17 cellular contexts compared by ENCODE assay signal in genomic region chr18:75160315-75160714, GRCh38. TPM values are rescaled to one million over a fixed set of nuclear protein-coding genes. Genes with fewer than 3 reads are reported as not detected.
DNase-seq lines count a peak whose midpoint lies in the region; ATAC-seq and TF ChIP-seq lines count a peak whose summit lies in the region.
"Had no signal": no experiment of that assay in that cellular context is flagged by ENCODE, and none has a peak within 500 bp of the region (broad histone marks: within the 10 kb centered on the region; RNA-seq: fewer than 3 reads in every experiment).

No MANE protein-coding gene starts in this region.

- no peak overlapping the region for H2BK15ac ChIP-seq in mesenchymal stem cell (ENCODE audit: low read depth, poor library complexity, severe bottlenecking)

- no peak overlapping the region for H2BK12ac ChIP-seq in mesenchymal stem cell (ENCODE audit: low read length in 2 of 2)

- no peak overlapping the region for H3K4me2 ChIP-seq in mesenchymal stem cell (ENCODE audit: low read length, poor library complexity, severe bottlenecking)
- peak overlapping the region; percentile 78 for H3K4me2 ChIP-seq in skeletal muscle satellite cell (ENCODE audit: low read length)

- H4K8ac ChIP-seq in mesenchymal stem cell (ENCODE audit: low read length), result no peak overlapping the region

- H3K4me3 ChIP-seq in ascending aorta (peak overlapping the region; percentile 21 to 33), mesenchymal stem cell (ENCODE audit: insufficient read depth in 1 of 2, low read depth in 1 of 2, low read length in 2 of 2) (peak overlapping the region in 1 of 2 experiments; percentile 79), skeletal muscle satellite cell (ENCODE audit: low read length) (peak overlapping the region; percentile 52)
- H3K4me3 ChIP-seq: adrenal gland had no signal

- no peak overlapping the region for H3K23ac ChIP-seq in mesenchymal stem cell (ENCODE audit: low read length in 2 of 2)

- no peak overlapping the region for H3K27ac ChIP-seq in ascending aorta
- no peak overlapping the region for H3K27ac ChIP-seq in mesenchymal stem cell (ENCODE audit: low read length, poor library complexity, severe bottlenecking)
- H3K27ac ChIP-seq: 22Rv1, adrenal gland, neutrophil, spleen had no signal

- intact Hi-C loops in ascending aorta (cut with DNase I), result no loop called here

- H3K27me3 ChIP-seq in ascending aorta (no peaks in the 10 kb centered on the region), mesenchymal stem cell (ENCODE audit: control insufficient read depth in 1 of 2, insufficient read depth in 1 of 2, low read length in 2 of 2) (peaks cover 4 to 13% of the 10 kb centered on the region in 2 experiments), skeletal muscle satellite cell (ENCODE audit: control insufficient read depth, insufficient read depth, low read length) (no peaks in the 10 kb centered on the region)
- H3K27me3 ChIP-seq: adrenal gland had no signal

- TF ChIP-seq CTCF in ascending aorta (IDR thresholded peaks at IDR 0.05), result no peak

- H3K9ac ChIP-seq in mesenchymal stem cell (ENCODE audit: low read length) (peak overlapping the region; percentile 50), skeletal muscle satellite cell (ENCODE audit: low read depth, low read length) (peak overlapping the region; percentile 14)

- no peaks in the 10 kb centered on the region for H3K36me3 ChIP-seq in ascending aorta
- H3K36me3 ChIP-seq in mesenchymal stem cell (ENCODE audit: control insufficient read depth in 1 of 2, insufficient read depth in 2 of 2, low read depth in 1 of 2, low read length in 2 of 2), result no peaks in the 10 kb centered on the region
- no peaks in the 10 kb centered on the region for H3K36me3 ChIP-seq in skeletal muscle satellite cell (ENCODE audit: insufficient read depth, low read length)
- H3K36me3 ChIP-seq: adrenal gland, neutrophil, spleen had no signal

- no peak overlapping the region for H3K4ac ChIP-seq in mesenchymal stem cell (ENCODE audit: low read depth in 1 of 2, low read length in 2 of 2)

- H3K18ac ChIP-seq in mesenchymal stem cell (ENCODE audit: low read depth in 1 of 2, low read length in 2 of 2), result no peak overlapping the region

- H2AFZ ChIP-seq in mesenchymal stem cell (ENCODE audit: low read depth, low read length), result no peak overlapping the region

- no peak overlapping the region for H2BK5ac ChIP-seq in mesenchymal stem cell (ENCODE audit: low read depth, low read length, poor library complexity, severe bottlenecking)

- H4K91ac ChIP-seq in mesenchymal stem cell (ENCODE audit: low read length), result no peak overlapping the region

- DNase-seq in NCI-H2227 (lab: John Stamatoyannopoulos, UW; ENCODE audit: unreplicated experiment), result peak; percentile 5
- no peak for DNase-seq in NCI-H2227 treated with DMSO at 0.1 percent for 48 hours (lab: John Stamatoyannopoulos, UW)
- no peak for DNase-seq in ascending aorta (ENCODE audit: low spot score in 2 of 2)
- DNase-seq in mesenchymal stem cell, result no peak
- DNase-seq in ACHN, result no peak
- no peak for DNase-seq in NCI-H2196 treated with DMSO at 0.1 percent for 48 hours (lab: John Stamatoyannopoulos, UW; ENCODE audit: unreplicated experiment)
- DNase-seq: activated CD4-positive, alpha-beta T cell treated with anti-CD3 and anti-CD28 coated beads, Interleukin-2, amount 50 U/mL, for 1 hour; activated T-cell treated with anti-CD3 and anti-CD28 coated beads, Interleukin-2, amount 50 U/mL, for 48 hours; Karpas-422; NCI-H1417 treated with DMSO at 0.1 percent for 48 hours; spleen; T1000 had no signal

- no peaks in the 10 kb centered on the region for H3K9me3 ChIP-seq in ascending aorta
- no peaks in the 10 kb centered on the region for H3K9me3 ChIP-seq in mesenchymal stem cell (ENCODE audit: control insufficient read depth, low read length)
- H3K9me3 ChIP-seq in skeletal muscle satellite cell (replicated peaks; ENCODE audit: low read length), result no peaks in the 10 kb centered on the region
- H3K9me3 ChIP-seq: adrenal gland, neutrophil, spleen had no signal

- no peak overlapping the region for H2AK5ac ChIP-seq in mesenchymal stem cell (ENCODE audit: low read length, severe bottlenecking)

- H3K4me1 ChIP-seq in ascending aorta (no peaks in the 10 kb centered on the region), mesenchymal stem cell (ENCODE audit: control insufficient read depth, insufficient read depth, low read depth, low read length) (no peaks in the 10 kb centered on the region), skeletal muscle satellite cell (ENCODE audit: control insufficient read depth, insufficient read depth, low read length) (peaks cover 7% of the 10 kb centered on the region)

- no peaks in the 10 kb centered on the region for H3K79me1 ChIP-seq in mesenchymal stem cell (replicated peaks; ENCODE audit: low read length, poor library complexity, severe bottlenecking)

- in situ Hi-C loops in ACHN (cut with HindIII; ENCODE audit: low pct_ligation_motif_present, low pct_unique_long_range_greater_than_20kb, low sequenced_read_pairs), result no loop called here

- no peak overlapping the region for H2BK120ac ChIP-seq in mesenchymal stem cell (ENCODE audit: low read depth, low read length)

- ATAC-seq in GM21529 (IDR thresholded peaks at IDR 0.05; ENCODE audit: unreplicated experiment), result no peak

- 56% methylated on average over 13 of the region's 14 CpGs for WGBS in mesenchymal stem cell

- no peak overlapping the region for H3K14ac ChIP-seq in mesenchymal stem cell (ENCODE audit: low read length in 2 of 2)

RNA-seq across cellular contexts. Expression of gene PTGR3, which starts 48.6 kb away (rescaled TPM):
- total RNA-seq in ascending aorta, result 10.1 TPM
- polyA plus RNA-seq in mesenchymal stem cell (2013, experiment 1 of 2), result 4.5 TPM
- polyA plus RNA-seq in mesenchymal stem cell (2013, experiment 2 of 2), result 4.7 TPM
- total RNA-seq in skeletal muscle satellite cell (2012; rRNA removed), result 9.9 and 12.7 TPM in 2 replicates

RNA-seq across cellular contexts. Expression of gene TSHZ1, which starts 50.3 kb away (rescaled TPM):
- total RNA-seq in ascending aorta, result 13.3 TPM
- polyA plus RNA-seq in mesenchymal stem cell (2013, experiment 1 of 2), result 4.9 TPM
- polyA plus RNA-seq in mesenchymal stem cell (2013, experiment 2 of 2), result 4.4 TPM
- total RNA-seq in skeletal muscle satellite cell (2012; rRNA removed), result 4.6 and 6.1 TPM in 2 replicates
